8 cellular contexts compared by ENCODE assay signal in the genomic region with DNA sequence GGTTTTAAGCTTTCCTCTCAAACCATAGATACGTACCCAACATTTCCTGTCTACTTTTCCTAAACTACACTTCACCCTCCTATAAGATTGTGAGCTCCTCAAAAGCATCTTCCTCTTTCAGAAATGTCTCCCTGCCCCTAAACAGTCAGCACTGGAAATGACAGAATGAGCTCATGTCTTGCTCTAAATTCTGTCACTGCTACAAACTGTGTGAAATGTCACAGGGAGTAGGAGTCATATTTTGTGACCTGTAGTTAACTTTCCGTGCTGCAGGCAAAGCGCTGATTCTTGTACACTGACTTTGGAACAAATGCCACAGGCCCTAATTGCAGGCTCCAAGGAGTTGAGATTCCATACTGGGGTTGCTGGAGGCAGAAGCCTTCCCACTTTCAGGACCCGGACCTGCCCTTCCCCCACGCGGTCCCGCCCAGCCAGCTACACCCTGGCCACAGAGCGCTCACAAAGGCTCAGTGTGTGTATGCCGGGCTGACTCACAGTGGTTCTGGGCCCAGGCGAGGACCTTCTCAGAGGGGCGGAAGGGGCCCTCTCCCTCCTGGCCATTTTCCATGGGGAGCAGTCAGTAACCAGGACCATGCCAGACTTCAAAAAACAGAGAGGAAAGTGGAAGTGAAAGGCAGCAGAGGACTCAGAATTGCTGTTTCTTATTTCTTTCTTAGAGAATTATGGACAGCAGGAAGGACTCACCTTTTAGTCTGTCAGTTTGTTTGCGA. TPM values are rescaled to one million over a fixed set of nuclear protein-coding genes. Genes with fewer than 3 reads are reported as not detected.
DNase-seq lines count a peak whose midpoint lies in the region; ATAC-seq, FAIRE-seq and TF ChIP-seq lines count a peak whose summit lies in the region.
"Had no signal": no experiment of that assay in that cellular context is flagged by ENCODE, and none has a peak within 500 bp of the region (broad histone marks: within the 10 kb centered on the region; RNA-seq: fewer than 3 reads in every experiment).

No MANE protein-coding gene starts in this region.

- no peaks in the 10 kb centered on the region for H3K27me3 Mint-ChIP-seq in activated naive CD8-positive, alpha-beta T cell treated with anti-CD3 and anti-CD28 coated beads for 36 hours

- H4K20me1 ChIP-seq in SK-N-SH (ENCODE audit: insufficient read depth): no peaks in the 10 kb centered on the region

- no peaks in the 10 kb centered on the region for H3K79me2 ChIP-seq in SK-N-SH (ENCODE audit: insufficient read depth)

- H3K4me1 Mint-ChIP-seq in activated naive CD8-positive, alpha-beta T cell treated with anti-CD3 and anti-CD28 coated beads for 36 hours: peaks cover 25% of the 10 kb centered on the region

- CTCF ChIA-PET in SK-N-SH (lab: Yijun Ruan, JAX): interaction anchor here (0.7 to 2.5 kb wide), 7 partner anchors 11 to 147 kb away, joined by 3 to 14 read pairs (median 5); a partner anchor contains a TSS

- H3K9ac ChIP-seq in SK-N-SH: no peak overlapping the region; the same call in 1 of the 2 replicates

- H3K36me3 Mint-ChIP-seq in activated naive CD8-positive, alpha-beta T cell treated with anti-CD3 and anti-CD28 coated beads for 36 hours: peaks cover 3% of the 10 kb centered on the region

- peak overlapping the region; percentile 38; the same call in 1 of the 2 replicates for H3K4me2 ChIP-seq in SK-N-SH

- no peaks in the 10 kb centered on the region for H3K9me2 ChIP-seq in SK-N-SH

- WGBS in SK-N-SH (ENCODE audit: low lambda C conversion rate): 51% methylated on average over 12 of the region's 12 CpGs
- WGBS in pancreas, 2 donors: 19 to 32% methylated on average over 12 of the region's 12 CpGs

- no peak for TF ChIP-seq RAD21 in SK-N-SH (IDR thresholded peaks at IDR 0.05; ENCODE audit: low read length)

- peak overlapping the region; percentile 54 for H2AFZ ChIP-seq in SK-N-SH (ENCODE audit: low read depth)

- DNase-seq in SK-N-SH (no peak), Right ventricle myocardium inferior (ENCODE audit: missing footprints) (peak; percentile 88), pancreas (peak; percentile 60 to 81 (median 73)), ureter (ENCODE audit: low spot score) (peak; percentile 82)
- peak; percentile 76 for DNase-seq in activated naive CD8-positive, alpha-beta T cell treated with anti-CD3 and anti-CD28 coated beads for 36 hours

- peak overlapping the region; percentile 52 to 77 for H3K27ac ChIP-seq in SK-N-SH (ENCODE audit: low read depth in 2 of 2, low read length in 1 of 2)
- peak overlapping the region; percentile 71 to 89 (median 78) for H3K27ac ChIP-seq in pancreas

- H3K27me3 ChIP-seq in SK-N-SH (ENCODE audit: insufficient read depth) (no peaks in the 10 kb centered on the region), pancreas (no peaks in the 10 kb centered on the region)

- peaks cover 20 to 27% of the 10 kb centered on the region in 2 experiments for H3K4me1 ChIP-seq in SK-N-SH (ENCODE audit: control insufficient read depth in 1 of 2, insufficient read depth in 2 of 2, low read depth in 1 of 2, low read length in 1 of 2)
- peaks cover 10 to 39% (median 27%) of the 10 kb centered on the region in 3 donors for H3K4me1 ChIP-seq in pancreas

- no peak for FAIRE-seq in pancreas (lab: Jason Lieb, UNC)

- H3K36me3 ChIP-seq in SK-N-SH (replicated peaks in 1 of 2; ENCODE audit: control insufficient read depth in 1 of 2, insufficient read depth in 2 of 2, low read length in 1 of 2) (no peaks in the 10 kb centered on the region), pancreas (no peaks in the 10 kb centered on the region)

- peak in 1 of 2 experiments; percentile 44; a peak in 1 of 4 replicates for TF ChIP-seq EP300 in SK-N-SH (IDR thresholded peaks at IDR 0.05; ENCODE audit: borderline replicate concordance in 1 of 2, low read depth in 1 of 2, low read length in 1 of 2)

- peak overlapping the region; percentile 62 for H3K4me3 Mint-ChIP-seq in activated naive CD8-positive, alpha-beta T cell treated with anti-CD3 and anti-CD28 coated beads for 36 hours

- peak; percentile 28 for ATAC-seq in HG03342 (IDR thresholded peaks at IDR 0.05; ENCODE audit: unreplicated experiment)
- peak; percentile 60 for ATAC-seq in Right ventricle myocardium inferior
- peak; percentile 35 to 54 (median 38) for ATAC-seq in pancreas
- no peak for ATAC-seq in HG03571 (IDR thresholded peaks at IDR 0.05; ENCODE audit: unreplicated experiment)

- intact Hi-C loops in Right ventricle myocardium inferior (cut with DNase I): loop anchor here (2.0 to 5.0 kb wide), 2 partner anchors 24 to 84 kb away; a partner anchor contains a TSS
- intact Hi-C loops in pancreas (cut with DNase I): no loop called here

- H3K9me3 Mint-ChIP-seq in activated naive CD8-positive, alpha-beta T cell treated with anti-CD3 and anti-CD28 coated beads for 36 hours: no peaks in the 10 kb centered on the region

- TF ChIP-seq CTCF in SK-N-SH (IDR thresholded peaks at IDR 0.05): no peak
- no peak for TF ChIP-seq CTCF in pancreas (IDR thresholded peaks at IDR 0.05)

- POLR2A ChIA-PET in SK-N-SH (lab: Yijun Ruan, JAX): interaction anchor here (1.5 to 1.7 kb wide), 2 partner anchors 22 to 24 kb away, joined by 5 to 17 read pairs; a partner anchor contains a TSS

- H3K4me3 ChIP-seq in SK-N-SH (ENCODE audit: low read depth in 2 of 2, low read length in 1 of 2): no peak overlapping the region
- H3K4me3 ChIP-seq in pancreas: no peak overlapping the region

- H3K27ac Mint-ChIP-seq in activated naive CD8-positive, alpha-beta T cell treated with anti-CD3 and anti-CD28 coated beads for 36 hours: no peak overlapping the region

- H3F3A ChIP-seq in SK-N-SH (replicated peaks; ENCODE audit: insufficient read depth): peaks cover 18% of the 10 kb centered on the region

- no peaks in the 10 kb centered on the region for H3K9me3 ChIP-seq in SK-N-SH
- H3K9me3 ChIP-seq in pancreas: no peaks in the 10 kb centered on the region

TF ChIP-seq in SK-N-SH, 30 proteins besides CTCF, POLR2A, EP300 and RAD21 (continues in another document):
- TF ChIP-seq EZH2phosphoT487 (IDR thresholded peaks at IDR 0.05; ENCODE audit: borderline replicate concordance, low read depth) (no peak), JUND (IDR thresholded peaks at IDR 0.05) (0 out of 2 replicates have a peak, but pooled peaks have one; percentile 34), POLR2AphosphoS5 (IDR thresholded peaks at IDR 0.05; ENCODE audit: low read depth, low read length) (no peak), NFIC (IDR thresholded peaks at IDR 0.05; ENCODE audit: borderline replicate concordance) (peak; percentile 63; the same call in 1 of the 2 replicates), CHD2 (IDR thresholded peaks at IDR 0.05; ENCODE audit: low read length, partially characterized antibody) (no peak), YY1 (IDR thresholded peaks at IDR 0.05; ENCODE audit: low read depth) (no peak), MEF2A (IDR thresholded peaks at IDR 0.05; ENCODE audit: borderline replicate concordance, low read depth) (no peak)
- TF ChIP-seq, protein P1, sequence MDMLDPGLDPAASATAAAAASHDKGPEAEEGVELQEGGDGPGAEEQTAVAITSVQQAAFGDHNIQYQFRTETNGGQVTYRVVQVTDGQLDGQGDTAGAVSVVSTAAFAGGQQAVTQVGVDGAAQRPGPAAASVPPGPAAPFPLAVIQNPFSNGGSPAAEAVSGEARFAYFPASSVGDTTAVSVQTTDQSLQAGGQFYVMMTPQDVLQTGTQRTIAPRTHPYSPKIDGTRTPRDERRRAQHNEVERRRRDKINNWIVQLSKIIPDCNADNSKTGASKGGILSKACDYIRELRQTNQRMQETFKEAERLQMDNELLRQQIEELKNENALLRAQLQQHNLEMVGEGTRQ (IDR thresholded peaks at IDR 0.05; ENCODE audit: borderline replicate concordance, low read depth, low read length): no peak
- TF ChIP-seq, protein P2, sequence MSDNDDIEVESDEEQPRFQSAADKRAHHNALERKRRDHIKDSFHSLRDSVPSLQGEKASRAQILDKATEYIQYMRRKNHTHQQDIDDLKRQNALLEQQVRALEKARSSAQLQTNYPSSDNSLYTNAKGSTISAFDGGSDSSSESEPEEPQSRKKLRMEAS (IDR thresholded peaks at IDR 0.05; ENCODE audit: low read depth): no peak
- TF ChIP-seq, protein P3, sequence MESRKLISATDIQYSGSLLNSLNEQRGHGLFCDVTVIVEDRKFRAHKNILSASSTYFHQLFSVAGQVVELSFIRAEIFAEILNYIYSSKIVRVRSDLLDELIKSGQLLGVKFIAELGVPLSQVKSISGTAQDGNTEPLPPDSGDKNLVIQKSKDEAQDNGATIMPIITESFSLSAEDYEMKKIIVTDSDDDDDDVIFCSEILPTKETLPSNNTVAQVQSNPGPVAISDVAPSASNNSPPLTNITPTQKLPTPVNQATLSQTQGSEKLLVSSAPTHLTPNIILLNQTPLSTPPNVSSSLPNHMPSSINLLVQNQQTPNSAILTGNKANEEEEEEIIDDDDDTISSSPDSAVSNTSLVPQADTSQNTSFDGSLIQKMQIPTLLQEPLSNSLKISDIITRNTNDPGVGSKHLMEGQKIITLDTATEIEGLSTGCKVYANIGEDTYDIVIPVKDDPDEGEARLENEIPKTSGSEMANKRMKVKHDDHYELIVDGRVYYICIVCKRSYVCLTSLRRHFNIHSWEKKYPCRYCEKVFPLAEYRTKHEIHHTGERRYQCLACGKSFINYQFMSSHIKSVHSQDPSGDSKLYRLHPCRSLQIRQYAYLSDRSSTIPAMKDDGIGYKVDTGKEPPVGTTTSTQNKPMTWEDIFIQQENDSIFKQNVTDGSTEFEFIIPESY (IDR thresholded peaks at IDR 0.05; ENCODE audit: borderline replicate concordance, low read depth): no peak
- TF ChIP-seq, protein P4, sequence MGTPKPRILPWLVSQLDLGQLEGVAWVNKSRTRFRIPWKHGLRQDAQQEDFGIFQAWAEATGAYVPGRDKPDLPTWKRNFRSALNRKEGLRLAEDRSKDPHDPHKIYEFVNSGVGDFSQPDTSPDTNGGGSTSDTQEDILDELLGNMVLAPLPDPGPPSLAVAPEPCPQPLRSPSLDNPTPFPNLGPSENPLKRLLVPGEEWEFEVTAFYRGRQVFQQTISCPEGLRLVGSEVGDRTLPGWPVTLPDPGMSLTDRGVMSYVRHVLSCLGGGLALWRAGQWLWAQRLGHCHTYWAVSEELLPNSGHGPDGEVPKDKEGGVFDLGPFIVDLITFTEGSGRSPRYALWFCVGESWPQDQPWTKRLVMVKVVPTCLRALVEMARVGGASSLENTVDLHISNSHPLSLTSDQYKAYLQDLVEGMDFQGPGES (IDR thresholded peaks at IDR 0.05; ENCODE audit: low read depth, low read length): no peak

RNA-seq across cellular contexts. Expression of a gene that starts 24.1 kb away (rescaled TPM):
- polyA plus RNA-seq in SK-N-SH (2012; rRNA removed) (19.7 and 26.4 TPM in 2 replicates), pancreas (10 to 100 TPM; 10.9 to 30.1 TPM)
- polyA plus RNA-seq in SK-N-SH (2012; cell fraction: cytosol; rRNA removed): 20.6 and 24.4 TPM in 2 replicates
- 7.8 and 12.2 TPM in 2 replicates for polyA plus RNA-seq in SK-N-SH (2012; cell fraction: nucleus; rRNA removed)
- total RNA-seq in activated naive CD8-positive, alpha-beta T cell treated with anti-CD3 and anti-CD28 coated beads for 36 hours: 100 to 1,000 TPM; 231 to 232 TPM
- total RNA-seq in Right ventricle myocardium inferior (53.6 TPM), pancreas (10 to 100 TPM in 3 of 6 donors, 1 to 10 TPM in 3; 1.9 to 87.6 (median 9.7) TPM), ureter (45.8 TPM)

RNA-seq across cellular contexts. Expression of a gene that starts 41.1 kb away (rescaled TPM):
- not detected in 2 replicates for polyA plus RNA-seq in SK-N-SH (2012; rRNA removed)
- not detected in 2 replicates for polyA plus RNA-seq in SK-N-SH (2012; cell fraction: cytosol; rRNA removed)
- not detected in 2 replicates for polyA plus RNA-seq in SK-N-SH (2012; cell fraction: nucleus; rRNA removed)
- total RNA-seq in activated naive CD8-positive, alpha-beta T cell treated with anti-CD3 and anti-CD28 coated beads for 36 hours: not detected
- not detected for total RNA-seq in Right ventricle myocardium inferior
- total RNA-seq in pancreas: not detected
- under 1 TPM; 0.11 to 0.54 TPM for polyA plus RNA-seq in pancreas
- 0.16 TPM for total RNA-seq in ureter
- total RNA-seq: glomerular endothelial cell had no signal
